9 cellular contexts compared by ENCODE assay signal in the genomic region with DNA sequence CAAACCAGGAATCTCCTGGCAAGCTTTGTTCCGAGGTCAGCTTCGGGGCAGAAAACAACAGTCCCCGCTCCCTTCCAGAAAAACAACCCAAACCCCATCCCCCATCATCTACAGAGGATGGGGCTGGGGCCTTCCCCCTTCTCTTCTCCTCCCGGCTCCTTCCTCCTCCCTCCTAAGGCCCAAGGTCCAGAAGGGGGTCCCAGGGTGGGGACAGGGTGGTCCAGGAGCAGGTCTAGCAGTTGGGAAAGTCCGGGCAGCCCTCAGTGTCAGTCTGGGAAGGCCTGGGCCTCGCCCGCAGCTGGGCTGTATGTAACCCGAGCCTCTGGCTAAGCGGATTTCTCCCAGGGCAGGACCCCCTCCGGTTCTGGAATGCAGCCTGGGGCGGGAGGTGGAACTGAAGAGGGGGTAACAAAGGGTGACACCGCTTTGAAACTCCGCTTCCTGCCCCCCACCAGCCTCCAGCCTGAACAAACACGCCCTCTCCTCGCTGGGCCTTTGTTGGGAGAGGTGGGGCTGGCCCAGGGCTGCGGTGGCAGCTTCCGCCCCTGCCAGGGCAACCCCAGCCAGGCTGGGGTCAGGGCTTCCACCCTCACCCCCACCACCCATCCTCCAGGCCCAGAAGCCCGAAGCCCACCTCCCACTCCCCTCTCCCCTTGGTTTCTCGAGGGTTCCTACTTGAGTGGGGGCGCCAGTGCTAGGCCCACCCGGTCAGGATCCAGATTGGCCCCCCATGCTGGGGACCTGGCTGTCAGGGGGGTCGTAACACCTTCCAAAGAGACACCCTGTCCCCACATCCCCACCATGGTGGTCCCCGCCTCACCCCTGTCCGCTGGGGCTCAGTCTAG.
A peak's percentile ranks its signal among the peaks of the same experiment; 100 is the strongest.
DNase-seq lines count a peak whose midpoint lies in the region; ATAC-seq and TF ChIP-seq lines count a peak whose summit lies in the region.
"Had no signal": no experiment of that assay in that cellular context is flagged by ENCODE, and none has a peak within 500 bp of the region (broad histone marks: within the 10 kb centered on the region; RNA-seq: fewer than 3 reads in every experiment).

No MANE protein-coding gene starts in this region.

- no peaks in the 10 kb centered on the region for H3K36me3 Mint-ChIP-seq in WTC11

- H3K27me3 Mint-ChIP-seq in WTC11 (ENCODE audit: low read depth): peaks cover 5% of the 10 kb centered on the region
- peaks cover 20% of the 10 kb centered on the region for H3K27me3 Mint-ChIP-seq in stimulated activated naive CD8-positive, alpha-beta T cell treated with anti-CD3 and anti-CD28 coated beads, Interleukin-15, amount 100 ng/mL, for 72 hours

- POLR2A ChIA-PET in WTC11 (lab: Charles Lee): interaction anchor here (1.1 to 1.3 kb wide), 4 partner anchors 60 to 391 kb away, joined by 3 to 5 read pairs (median 4); partner anchors contain the start of gene IER5L

- peak overlapping the region; percentile 88 for H3K27ac Mint-ChIP-seq in WTC11
- peak overlapping the region in 1 of 2 donors; percentile 6 for H3K27ac Mint-ChIP-seq in stimulated activated naive CD8-positive, alpha-beta T cell treated with anti-CD3 and anti-CD28 coated beads, Interleukin-15, amount 100 ng/mL, for 72 hours

- peak; percentile 5 for DNase-seq in NCI-H345 (lab: John Stamatoyannopoulos, UW)
- no peak for DNase-seq in NCI-H345 treated with DMSO at 0.1 percent for 48 hours (lab: John Stamatoyannopoulos, UW; ENCODE audit: unreplicated experiment)
- peak; percentile 97 for DNase-seq in WTC11 (ENCODE audit: low spot score)
- DNase-seq in islet precursor cell: peak; percentile 93
- no peak for DNase-seq in stimulated activated naive CD8-positive, alpha-beta T cell treated with anti-CD3 and anti-CD28 coated beads, Interleukin-15, amount 100 ng/mL, for 72 hours
- DNase-seq in erythroblast (lab: John Stamatoyannopoulos, UW): no peak
- no peak for DNase-seq in AG08395 (ENCODE audit: low spot score)
- DNase-seq: occipital lobe had no signal

- H3K4me1 Mint-ChIP-seq in WTC11: peaks cover 64% of the 10 kb centered on the region
- peaks cover 10% of the 10 kb centered on the region for H3K4me1 Mint-ChIP-seq in stimulated activated naive CD8-positive, alpha-beta T cell treated with anti-CD3 and anti-CD28 coated beads, Interleukin-15, amount 100 ng/mL, for 72 hours

- H3K9me3 Mint-ChIP-seq in WTC11: no peaks in the 10 kb centered on the region
- no peaks in the 10 kb centered on the region for H3K9me3 Mint-ChIP-seq in stimulated activated naive CD8-positive, alpha-beta T cell treated with anti-CD3 and anti-CD28 coated beads, Interleukin-15, amount 100 ng/mL, for 72 hours

- CTCF ChIA-PET in WTC11 (lab: Charles Lee): interaction anchor here (0.7 to 1.4 kb wide), 7 partner anchors 11 to 418 kb away, joined by 3 to 5 read pairs (median 3); no protein-coding TSS in a partner anchor

- ATAC-seq in WTC11 (peak; percentile 76), HG03039 (IDR thresholded peaks at IDR 0.05; ENCODE audit: unreplicated experiment) (no peak)
- ATAC-seq in stimulated activated naive CD8-positive, alpha-beta T cell treated with anti-CD3 and anti-CD28 coated beads, Interleukin-15, amount 100 ng/mL, for 72 hours: peak; percentile 62

- no peak for TF ChIP-seq CTCF in WTC11 (IDR thresholded peaks at IDR 0.05)

- TF ChIP-seq POLR2A in erythroblast (IDR thresholded peaks at IDR 0.05; ENCODE audit: low read length): no peak

- H3K4me3 Mint-ChIP-seq in WTC11: peak overlapping the region; percentile 49
- H3K4me3 Mint-ChIP-seq in stimulated activated naive CD8-positive, alpha-beta T cell treated with anti-CD3 and anti-CD28 coated beads, Interleukin-15, amount 100 ng/mL, for 72 hours: no peak overlapping the region

TF ChIP-seq in WTC11, 78 proteins besides CTCF, POLR2A, EP300 and RAD21 (continues in another document):
- TF ChIP-seq NR3C1 (CRISPR knock-in tag; conservative IDR thresholded peaks at IDR 0.05; ENCODE audit: low read depth) (no peak), KAT7 (CRISPR knock-in tag; IDR thresholded peaks at IDR 0.05; ENCODE audit: borderline replicate concordance) (0 out of 2 replicates have a peak, but pooled peaks have one; percentile 39), ETV6 (CRISPR knock-in tag; IDR thresholded peaks at IDR 0.05) (peak; percentile 95), IRF2 (CRISPR knock-in tag; IDR thresholded peaks at IDR 0.05; ENCODE audit: borderline replicate concordance, low read depth) (no peak), TP53 (CRISPR knock-in tag; IDR thresholded peaks at IDR 0.05) (no peak), FOXK1 (CRISPR knock-in tag; IDR thresholded peaks at IDR 0.05) (peak; percentile 88; the same call in 1 of the 2 replicates), MYBL2 (CRISPR knock-in tag; IDR thresholded peaks at IDR 0.05) (peak; percentile 85), SMAD4 (CRISPR knock-in tag; IDR thresholded peaks at IDR 0.05) (no peak), OVOL2 (CRISPR knock-in tag; IDR thresholded peaks at IDR 0.05; ENCODE audit: borderline replicate concordance) (no peak), JUN (CRISPR knock-in tag; IDR thresholded peaks at IDR 0.05) (no peak), ESRRA (CRISPR knock-in tag; IDR thresholded peaks at IDR 0.05; ENCODE audit: borderline replicate concordance) (peak; percentile 76; the same call in 1 of the 2 replicates), ZNF317 (CRISPR knock-in tag; IDR thresholded peaks at IDR 0.05; ENCODE audit: borderline replicate concordance, low read depth) (0 out of 2 replicates have a peak, but pooled peaks have one; percentile 31), GABPB1 (CRISPR knock-in tag; IDR thresholded peaks at IDR 0.05) (peak; percentile 87; the same call in 1 of the 2 replicates), FOXP4 (CRISPR knock-in tag; IDR thresholded peaks at IDR 0.05) (peak; percentile 86), TEAD4 (CRISPR knock-in tag; IDR thresholded peaks at IDR 0.05) (0 out of 2 replicates have a peak, but pooled peaks have one; percentile 46)
- TF ChIP-seq, protein P1, sequence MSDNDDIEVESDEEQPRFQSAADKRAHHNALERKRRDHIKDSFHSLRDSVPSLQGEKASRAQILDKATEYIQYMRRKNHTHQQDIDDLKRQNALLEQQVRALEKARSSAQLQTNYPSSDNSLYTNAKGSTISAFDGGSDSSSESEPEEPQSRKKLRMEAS (CRISPR knock-in tag; IDR thresholded peaks at IDR 0.05): peak; percentile 10; the same call in 1 of the 2 replicates
- TF ChIP-seq, protein P2, sequence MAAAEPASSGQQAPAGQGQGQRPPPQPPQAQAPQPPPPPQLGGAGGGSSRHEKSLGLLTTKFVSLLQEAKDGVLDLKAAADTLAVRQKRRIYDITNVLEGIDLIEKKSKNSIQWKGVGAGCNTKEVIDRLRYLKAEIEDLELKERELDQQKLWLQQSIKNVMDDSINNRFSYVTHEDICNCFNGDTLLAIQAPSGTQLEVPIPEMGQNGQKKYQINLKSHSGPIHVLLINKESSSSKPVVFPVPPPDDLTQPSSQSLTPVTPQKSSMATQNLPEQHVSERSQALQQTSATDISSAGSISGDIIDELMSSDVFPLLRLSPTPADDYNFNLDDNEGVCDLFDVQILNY (CRISPR knock-in tag; IDR thresholded peaks at IDR 0.05): peak; percentile 70; the same call in 1 of the 2 replicates
- TF ChIP-seq, protein P3, sequence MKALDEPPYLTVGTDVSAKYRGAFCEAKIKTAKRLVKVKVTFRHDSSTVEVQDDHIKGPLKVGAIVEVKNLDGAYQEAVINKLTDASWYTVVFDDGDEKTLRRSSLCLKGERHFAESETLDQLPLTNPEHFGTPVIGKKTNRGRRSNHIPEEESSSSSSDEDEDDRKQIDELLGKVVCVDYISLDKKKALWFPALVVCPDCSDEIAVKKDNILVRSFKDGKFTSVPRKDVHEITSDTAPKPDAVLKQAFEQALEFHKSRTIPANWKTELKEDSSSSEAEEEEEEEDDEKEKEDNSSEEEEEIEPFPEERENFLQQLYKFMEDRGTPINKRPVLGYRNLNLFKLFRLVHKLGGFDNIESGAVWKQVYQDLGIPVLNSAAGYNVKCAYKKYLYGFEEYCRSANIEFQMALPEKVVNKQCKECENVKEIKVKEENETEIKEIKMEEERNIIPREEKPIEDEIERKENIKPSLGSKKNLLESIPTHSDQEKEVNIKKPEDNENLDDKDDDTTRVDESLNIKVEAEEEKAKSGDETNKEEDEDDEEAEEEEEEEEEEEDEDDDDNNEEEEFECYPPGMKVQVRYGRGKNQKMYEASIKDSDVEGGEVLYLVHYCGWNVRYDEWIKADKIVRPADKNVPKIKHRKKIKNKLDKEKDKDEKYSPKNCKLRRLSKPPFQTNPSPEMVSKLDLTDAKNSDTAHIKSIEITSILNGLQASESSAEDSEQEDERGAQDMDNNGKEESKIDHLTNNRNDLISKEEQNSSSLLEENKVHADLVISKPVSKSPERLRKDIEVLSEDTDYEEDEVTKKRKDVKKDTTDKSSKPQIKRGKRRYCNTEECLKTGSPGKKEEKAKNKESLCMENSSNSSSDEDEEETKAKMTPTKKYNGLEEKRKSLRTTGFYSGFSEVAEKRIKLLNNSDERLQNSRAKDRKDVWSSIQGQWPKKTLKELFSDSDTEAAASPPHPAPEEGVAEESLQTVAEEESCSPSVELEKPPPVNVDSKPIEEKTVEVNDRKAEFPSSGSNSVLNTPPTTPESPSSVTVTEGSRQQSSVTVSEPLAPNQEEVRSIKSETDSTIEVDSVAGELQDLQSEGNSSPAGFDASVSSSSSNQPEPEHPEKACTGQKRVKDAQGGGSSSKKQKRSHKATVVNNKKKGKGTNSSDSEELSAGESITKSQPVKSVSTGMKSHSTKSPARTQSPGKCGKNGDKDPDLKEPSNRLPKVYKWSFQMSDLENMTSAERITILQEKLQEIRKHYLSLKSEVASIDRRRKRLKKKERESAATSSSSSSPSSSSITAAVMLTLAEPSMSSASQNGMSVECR (CRISPR knock-in tag; IDR thresholded peaks at IDR 0.05; ENCODE audit: borderline replicate concordance): no peak

Comparison
In these comparisons a context has a peak if more than half of its experiments do, and no peak if none do; other contexts are left out.
1. DNase-seq: peak in NCI-H345 (single experiment), WTC11 (single experiment) and islet precursor cell (single experiment); none in NCI-H345 treated with DMSO at 0.1 percent for 48 hours (single experiment), stimulated activated naive CD8-positive, alpha-beta T cell treated with anti-CD3 and anti-CD28 coated beads, Interleukin-15, amount 100 ng/mL, for 72 hours (0 of 2), erythroblast (0 of 2) and AG08395 (single experiment).